Comparison of ENCODE assay signal across 1 cellular context in genomic region chr9:129184743-129185142, GRCh38.
TF ChIP-seq lines count a peak whose summit lies in the region.

No MANE protein-coding gene starts in this region.

TF ChIP-seq in GM12878, 131 proteins besides CTCF, POLR2A, EP300 and RAD21:
- TF ChIP-seq ELK1 (IDR thresholded peaks at IDR 0.05; ENCODE audit: low read depth, low read length) (no peak), SUPT20H (IDR thresholded peaks at IDR 0.05; ENCODE audit: borderline replicate concordance, control insufficient read depth, low read depth, low read length) (no peak), RCOR1 (conservative IDR thresholded peaks at IDR 0.05; ENCODE audit: low read depth, low read length) (no peak), JUNB (IDR thresholded peaks at IDR 0.05) (no peak)
